1 cellular context compared by ENCODE assay signal in genomic region chr7:156402255-156402654, GRCh38.
TF ChIP-seq lines count a peak whose summit lies in the region.

No MANE protein-coding gene starts in this region.

TF ChIP-seq in K562, 482 proteins besides CTCF, POLR2A, EP300 and RAD21 (continued from another document and continues in another):
- TF ChIP-seq, protein P1, sequence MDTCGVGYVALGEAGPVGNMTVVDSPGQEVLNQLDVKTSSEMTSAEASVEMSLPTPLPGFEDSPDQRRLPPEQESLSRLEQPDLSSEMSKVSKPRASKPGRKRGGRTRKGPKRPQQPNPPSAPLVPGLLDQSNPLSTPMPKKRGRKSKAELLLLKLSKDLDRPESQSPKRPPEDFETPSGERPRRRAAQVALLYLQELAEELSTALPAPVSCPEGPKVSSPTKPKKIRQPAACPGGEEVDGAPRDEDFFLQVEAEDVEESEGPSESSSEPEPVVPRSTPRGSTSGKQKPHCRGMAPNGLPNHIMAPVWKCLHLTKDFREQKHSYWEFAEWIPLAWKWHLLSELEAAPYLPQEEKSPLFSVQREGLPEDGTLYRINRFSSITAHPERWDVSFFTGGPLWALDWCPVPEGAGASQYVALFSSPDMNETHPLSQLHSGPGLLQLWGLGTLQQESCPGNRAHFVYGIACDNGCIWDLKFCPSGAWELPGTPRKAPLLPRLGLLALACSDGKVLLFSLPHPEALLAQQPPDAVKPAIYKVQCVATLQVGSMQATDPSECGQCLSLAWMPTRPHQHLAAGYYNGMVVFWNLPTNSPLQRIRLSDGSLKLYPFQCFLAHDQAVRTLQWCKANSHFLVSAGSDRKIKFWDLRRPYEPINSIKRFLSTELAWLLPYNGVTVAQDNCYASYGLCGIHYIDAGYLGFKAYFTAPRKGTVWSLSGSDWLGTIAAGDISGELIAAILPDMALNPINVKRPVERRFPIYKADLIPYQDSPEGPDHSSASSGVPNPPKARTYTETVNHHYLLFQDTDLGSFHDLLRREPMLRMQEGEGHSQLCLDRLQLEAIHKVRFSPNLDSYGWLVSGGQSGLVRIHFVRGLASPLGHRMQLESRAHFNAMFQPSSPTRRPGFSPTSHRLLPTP (IDR thresholded peaks at IDR 0.05; ENCODE audit: borderline replicate concordance, extremely low read depth, insufficient read length): no peak
- no peak for TF ChIP-seq ZFP36 (IDR thresholded peaks at IDR 0.05; ENCODE audit: low read depth, low read length, partially characterized antibody)
- no peak for TF ChIP-seq SIN3A (IDR thresholded peaks at IDR 0.05; ENCODE audit: borderline replicate concordance in 2 of 2, control insufficient read depth in 1 of 2, low read depth in 2 of 2, low read length in 2 of 2)
- TF ChIP-seq NFATC3 (IDR thresholded peaks at IDR 0.05): no peak
- TF ChIP-seq HDGF (IDR thresholded peaks at IDR 0.05): no peak
- no peak for TF ChIP-seq DDX20 (tag; IDR thresholded peaks at IDR 0.05; ENCODE audit: low read depth)
- TF ChIP-seq ZEB2 (IDR thresholded peaks at IDR 0.05): no peak; the same call in none of the 2 replicates
- no peak for TF ChIP-seq CBFB (CRISPR knock-in tag; IDR thresholded peaks at IDR 0.05)
- TF ChIP-seq, protein P2, sequence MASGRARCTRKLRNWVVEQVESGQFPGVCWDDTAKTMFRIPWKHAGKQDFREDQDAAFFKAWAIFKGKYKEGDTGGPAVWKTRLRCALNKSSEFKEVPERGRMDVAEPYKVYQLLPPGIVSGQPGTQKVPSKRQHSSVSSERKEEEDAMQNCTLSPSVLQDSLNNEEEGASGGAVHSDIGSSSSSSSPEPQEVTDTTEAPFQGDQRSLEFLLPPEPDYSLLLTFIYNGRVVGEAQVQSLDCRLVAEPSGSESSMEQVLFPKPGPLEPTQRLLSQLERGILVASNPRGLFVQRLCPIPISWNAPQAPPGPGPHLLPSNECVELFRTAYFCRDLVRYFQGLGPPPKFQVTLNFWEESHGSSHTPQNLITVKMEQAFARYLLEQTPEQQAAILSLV (tag; IDR thresholded peaks at IDR 0.05): no peak
- TF ChIP-seq, protein P3, sequence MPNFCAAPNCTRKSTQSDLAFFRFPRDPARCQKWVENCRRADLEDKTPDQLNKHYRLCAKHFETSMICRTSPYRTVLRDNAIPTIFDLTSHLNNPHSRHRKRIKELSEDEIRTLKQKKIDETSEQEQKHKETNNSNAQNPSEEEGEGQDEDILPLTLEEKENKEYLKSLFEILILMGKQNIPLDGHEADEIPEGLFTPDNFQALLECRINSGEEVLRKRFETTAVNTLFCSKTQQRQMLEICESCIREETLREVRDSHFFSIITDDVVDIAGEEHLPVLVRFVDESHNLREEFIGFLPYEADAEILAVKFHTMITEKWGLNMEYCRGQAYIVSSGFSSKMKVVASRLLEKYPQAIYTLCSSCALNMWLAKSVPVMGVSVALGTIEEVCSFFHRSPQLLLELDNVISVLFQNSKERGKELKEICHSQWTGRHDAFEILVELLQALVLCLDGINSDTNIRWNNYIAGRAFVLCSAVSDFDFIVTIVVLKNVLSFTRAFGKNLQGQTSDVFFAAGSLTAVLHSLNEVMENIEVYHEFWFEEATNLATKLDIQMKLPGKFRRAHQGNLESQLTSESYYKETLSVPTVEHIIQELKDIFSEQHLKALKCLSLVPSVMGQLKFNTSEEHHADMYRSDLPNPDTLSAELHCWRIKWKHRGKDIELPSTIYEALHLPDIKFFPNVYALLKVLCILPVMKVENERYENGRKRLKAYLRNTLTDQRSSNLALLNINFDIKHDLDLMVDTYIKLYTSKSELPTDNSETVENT (CRISPR knock-in tag; IDR thresholded peaks at IDR 0.05): no peak
- no peak for TF ChIP-seq ZNF165 (CRISPR knock-in tag; IDR thresholded peaks at IDR 0.05; ENCODE audit: borderline replicate concordance)
- TF ChIP-seq, protein P4, sequence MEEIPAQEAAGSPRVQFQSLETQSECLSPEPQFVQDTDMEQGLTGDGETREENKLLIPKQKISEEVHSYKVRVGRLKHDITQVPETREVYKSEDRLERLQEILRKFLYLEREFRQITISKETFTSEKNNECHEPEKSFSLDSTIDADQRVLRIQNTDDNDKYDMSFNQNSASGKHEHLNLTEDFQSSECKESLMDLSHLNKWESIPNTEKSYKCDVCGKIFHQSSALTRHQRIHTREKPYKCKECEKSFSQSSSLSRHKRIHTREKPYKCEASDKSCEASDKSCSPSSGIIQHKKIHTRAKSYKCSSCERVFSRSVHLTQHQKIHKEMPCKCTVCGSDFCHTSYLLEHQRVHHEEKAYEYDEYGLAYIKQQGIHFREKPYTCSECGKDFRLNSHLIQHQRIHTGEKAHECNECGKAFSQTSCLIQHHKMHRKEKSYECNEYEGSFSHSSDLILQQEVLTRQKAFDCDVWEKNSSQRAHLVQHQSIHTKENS (CRISPR knock-in tag; IDR thresholded peaks at IDR 0.05): no peak
- TF ChIP-seq RB1 (IDR thresholded peaks at IDR 0.05; ENCODE audit: low read depth): no peak
- TF ChIP-seq ZBTB34 (CRISPR knock-in tag; IDR thresholded peaks at IDR 0.05): no peak
- no peak for TF ChIP-seq SETDB1 (IDR thresholded peaks at IDR 0.05; ENCODE audit: low read length)
- TF ChIP-seq SAP30 (IDR thresholded peaks at IDR 0.05; ENCODE audit: borderline replicate concordance, insufficient read depth, low read depth, low read length, poor library complexity, severe bottlenecking): no peak
- TF ChIP-seq HDAC1 (IDR thresholded peaks at IDR 0.05): no peak
- no peak for TF ChIP-seq THRB (CRISPR knock-in tag; conservative IDR thresholded peaks at IDR 0.05)
- TF ChIP-seq EGR1 (conservative IDR thresholded peaks at IDR 0.05): no peak
- TF ChIP-seq, protein P5, sequence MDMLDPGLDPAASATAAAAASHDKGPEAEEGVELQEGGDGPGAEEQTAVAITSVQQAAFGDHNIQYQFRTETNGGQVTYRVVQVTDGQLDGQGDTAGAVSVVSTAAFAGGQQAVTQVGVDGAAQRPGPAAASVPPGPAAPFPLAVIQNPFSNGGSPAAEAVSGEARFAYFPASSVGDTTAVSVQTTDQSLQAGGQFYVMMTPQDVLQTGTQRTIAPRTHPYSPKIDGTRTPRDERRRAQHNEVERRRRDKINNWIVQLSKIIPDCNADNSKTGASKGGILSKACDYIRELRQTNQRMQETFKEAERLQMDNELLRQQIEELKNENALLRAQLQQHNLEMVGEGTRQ (CRISPR knock-in tag; IDR thresholded peaks at IDR 0.05): no peak
- peak in 1 of 2 experiments; percentile 64; a peak in 1 of 4 replicates for TF ChIP-seq KDM4B (IDR thresholded peaks at IDR 0.05; ENCODE audit: borderline replicate concordance in 2 of 2, low read depth in 1 of 2)
- no peak for TF ChIP-seq NCOA1 (IDR thresholded peaks at IDR 0.05; ENCODE audit: low read depth)
- no peak for TF ChIP-seq XRCC4 (IDR thresholded peaks at IDR 0.05; ENCODE audit: extremely low read depth, insufficient read depth, insufficient read length)
- no peak for TF ChIP-seq ZNF79 (CRISPR knock-in tag; IDR thresholded peaks at IDR 0.05; ENCODE audit: low read depth)
- no peak for TF ChIP-seq HNRNPK (IDR thresholded peaks at IDR 0.05; ENCODE audit: low read depth, low read length, poor library complexity, severe bottlenecking)
- no peak for TF ChIP-seq DPF2 (IDR thresholded peaks at IDR 0.05)
- no peak for TF ChIP-seq DLX4 (CRISPR knock-in tag; IDR thresholded peaks at IDR 0.05)
- no peak for TF ChIP-seq NR1H2 (CRISPR knock-in tag; IDR thresholded peaks at IDR 0.05)
- peak; percentile 53; the same call in 1 of the 2 replicates for TF ChIP-seq ATF7 (IDR thresholded peaks at IDR 0.05)
- TF ChIP-seq SLC30A9 (CRISPR knock-in tag; IDR thresholded peaks at IDR 0.05): no peak
- TF ChIP-seq EP400 (IDR thresholded peaks at IDR 0.05): peak; percentile 45
- TF ChIP-seq GATAD2A (IDR thresholded peaks at IDR 0.05): no peak
- TF ChIP-seq E2F5 (CRISPR knock-in tag; IDR thresholded peaks at IDR 0.05): no peak
- TF ChIP-seq AFF1 (IDR thresholded peaks at IDR 0.05; ENCODE audit: low read depth in 1 of 2, partially characterized antibody in 2 of 2): peak in 1 of 2 experiments; percentile 67
- TF ChIP-seq ZNF324 (CRISPR knock-in tag; IDR thresholded peaks at IDR 0.05): no peak
- peak; percentile 96 for TF ChIP-seq TAF7 (tag; IDR thresholded peaks at IDR 0.05)
- no peak for TF ChIP-seq MCM7 (IDR thresholded peaks at IDR 0.05)
- TF ChIP-seq ETV1 (tag; conservative IDR thresholded peaks at IDR 0.05; ENCODE audit: low read depth): peak; percentile 14; the same call in 1 of the 2 replicates
- no peak for TF ChIP-seq NFE2L1 (tag; IDR thresholded peaks at IDR 0.05; ENCODE audit: borderline replicate concordance, low read depth)
- TF ChIP-seq CAMTA2 (CRISPR knock-in tag; conservative IDR thresholded peaks at IDR 0.05): no peak
- TF ChIP-seq ZNF384 (IDR thresholded peaks at IDR 0.05; ENCODE audit: low read depth, low read length): no peak
- no peak for TF ChIP-seq TAF15 (IDR thresholded peaks at IDR 0.05; ENCODE audit: low read depth, low read length)
- TF ChIP-seq L3MBTL2 (IDR thresholded peaks at IDR 0.05): peak; percentile 48; the same call in 1 of the 2 replicates
- TF ChIP-seq TAF9B (IDR thresholded peaks at IDR 0.05; ENCODE audit: partially characterized antibody): peak; percentile 68
- no peak for TF ChIP-seq XRCC3 (IDR thresholded peaks at IDR 0.05)
- no peak for TF ChIP-seq ASH1L (IDR thresholded peaks at IDR 0.05; ENCODE audit: borderline replicate concordance, low read depth, partially characterized antibody)
- TF ChIP-seq DMBX1 (CRISPR knock-in tag; IDR thresholded peaks at IDR 0.05; ENCODE audit: borderline replicate concordance): peak; percentile 73; the same call in 1 of the 2 replicates
- no peak for TF ChIP-seq ZNF184 (CRISPR knock-in tag; IDR thresholded peaks at IDR 0.05)
- TF ChIP-seq, protein P6, sequence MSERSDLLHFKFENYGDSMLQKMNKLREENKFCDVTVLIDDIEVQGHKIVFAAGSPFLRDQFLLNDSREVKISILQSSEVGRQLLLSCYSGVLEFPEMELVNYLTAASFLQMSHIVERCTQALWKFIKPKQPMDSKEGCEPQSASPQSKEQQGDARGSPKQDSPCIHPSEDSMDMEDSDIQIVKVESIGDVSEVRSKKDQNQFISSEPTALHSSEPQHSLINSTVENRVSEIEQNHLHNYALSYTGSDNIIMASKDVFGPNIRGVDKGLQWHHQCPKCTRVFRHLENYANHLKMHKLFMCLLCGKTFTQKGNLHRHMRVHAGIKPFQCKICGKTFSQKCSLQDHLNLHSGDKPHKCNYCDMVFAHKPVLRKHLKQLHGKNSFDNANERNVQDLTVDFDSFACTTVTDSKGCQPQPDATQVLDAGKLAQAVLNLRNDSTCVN (CRISPR knock-in tag; IDR thresholded peaks at IDR 0.05): peak; percentile 77; the same call in 1 of the 2 replicates
- TF ChIP-seq ILF3 (IDR thresholded peaks at IDR 0.05; ENCODE audit: borderline replicate concordance): no peak
- TF ChIP-seq SMARCA5 (IDR thresholded peaks at IDR 0.05): no peak
- TF ChIP-seq ZNF121 (CRISPR knock-in tag; conservative IDR thresholded peaks at IDR 0.05): no peak
